Comparison of ENCODE assay signal across 10 cellular contexts in genomic region chr3:158258619-158259018, GRCh38.
"Had no signal": no experiment of that assay in that cellular context is flagged by ENCODE, and none has a peak within 500 bp of the region (broad histone marks: within the 10 kb centered on the region; RNA-seq: fewer than 3 reads in every experiment).

No MANE protein-coding gene starts in this region.

- H3K27ac ChIP-seq: GM23248 had no signal

- H3K4me3 ChIP-seq: GM23248, HAP-1, K562 had no signal

- ATAC-seq: HCT116, K562 had no signal

- H3K36me3 ChIP-seq: HAP-1 had no signal

- H3K9ac ChIP-seq: GM23248 had no signal

- H2AFZ ChIP-seq: GM23248 had no signal

- H3K4me1 ChIP-seq: HAP-1 had no signal

- DNase-seq: GM23248, GOT3, H7, HFFc6, IMR-90, Kasumi-1, KG1 had no signal
